In genomic region chr2:235206980-235207579, GRCh38 we compare ENCODE assay signal across 12 cellular contexts.
DNase-seq lines count a peak whose midpoint lies in the region; ATAC-seq and TF ChIP-seq lines count a peak whose summit lies in the region.
"Had no signal": no experiment of that assay in that cellular context is flagged by ENCODE, and none has a peak within 500 bp of the region (broad histone marks: within the 10 kb centered on the region; RNA-seq: fewer than 3 reads in every experiment).

No MANE protein-coding gene starts in this region.

- no TSS peak for BruUV-seq in OCI-LY7 (replicated peaks; lab: Mats Ljungman, UMichigan)

- no peak overlapping the region for H3K27ac ChIP-seq in OCI-LY7 (ENCODE audit: low read depth, low read length, poor library complexity, severe bottlenecking)
- H3K27ac ChIP-seq: ascending aorta had no signal

- intact Hi-C loops in OCI-LY7 (cut with micrococcal nuclease; ENCODE audit: unreplicated experiment): no loop called here

- peak; percentile 24 for DNase-seq in GM06990 (ENCODE audit: extremely low read depth, insufficient read length)
- DNase-seq in OCI-LY7 (ENCODE audit: low spot score): peak; percentile 42
- no peak for DNase-seq in NCI-H69 (lab: John Stamatoyannopoulos, UW)
- no peak for DNase-seq in ACHN
- DNase-seq in LoVo (ENCODE audit: low spot score): no peak
- DNase-seq in NCI-H2171 treated with DMSO at 0.1 percent for 48 hours (lab: John Stamatoyannopoulos, UW): no peak
- DNase-seq: DMS53, NCI-H524, nephron progenitor cell had no signal

- no peak overlapping the region for H2AFZ ChIP-seq in OCI-LY7 (ENCODE audit: low read length)

- no peaks in the 10 kb centered on the region for H3K4me1 ChIP-seq in OCI-LY7 (ENCODE audit: insufficient read depth, low read length, poor library complexity, severe bottlenecking)
- H3K4me1 ChIP-seq: ascending aorta had no signal

- no peak overlapping the region for H3K4me2 ChIP-seq in OCI-LY7 (ENCODE audit: low read length)

- H3K36me3 ChIP-seq in GM06990 (ENCODE audit: control insufficient read depth, insufficient read depth, low read length): no peaks in the 10 kb centered on the region
- no peaks in the 10 kb centered on the region for H3K36me3 ChIP-seq in OCI-LY7 (ENCODE audit: insufficient read depth, low read length)
- H3K36me3 ChIP-seq: ascending aorta had no signal

- POLR2A ChIA-PET in OCI-LY7 (lab: Charles Lee): no interaction called here

- H3K9me3 ChIP-seq in OCI-LY7 (ENCODE audit: low read length): no peaks in the 10 kb centered on the region
- H3K9me3 ChIP-seq: ascending aorta had no signal

- in situ Hi-C loops in ACHN (cut with HindIII; ENCODE audit: low pct_ligation_motif_present, low pct_unique_long_range_greater_than_20kb, low sequenced_read_pairs): no loop called here

- H3K9me2 ChIP-seq in OCI-LY7 (ENCODE audit: insufficient read depth, low read length): no peaks in the 10 kb centered on the region

- H4K20me1 ChIP-seq in OCI-LY7 (ENCODE audit: insufficient read depth, low read length): no peaks in the 10 kb centered on the region

- H3K27me3 ChIP-seq in GM06990 (replicated peaks; ENCODE audit: control insufficient read depth, insufficient read depth, low read length): no peaks in the 10 kb centered on the region; the same call in 1 of the 2 replicates
- H3K27me3 ChIP-seq: ascending aorta had no signal

- H3K4me3 ChIP-seq in GM06990 (replicated peaks; ENCODE audit: low read depth, low read length) (no peak overlapping the region), OCI-LY7 (ENCODE audit: low read depth, low read length, poor library complexity, severe bottlenecking) (no peak overlapping the region)
- H3K4me3 ChIP-seq: ascending aorta had no signal

- CTCF ChIA-PET in OCI-LY7 (lab: Charles Lee; ENCODE audit: unreplicated experiment): no interaction called here

- peak; percentile 77 for ATAC-seq in GM19467 (IDR thresholded peaks at IDR 0.05; ENCODE audit: unreplicated experiment)
- peak; percentile 78 for ATAC-seq in HG03066 (IDR thresholded peaks at IDR 0.05; ENCODE audit: low read depth, unreplicated experiment)

- H3K79me2 ChIP-seq in OCI-LY7 (ENCODE audit: insufficient read depth, low read depth, low read length): no peaks in the 10 kb centered on the region

- TF ChIP-seq CTCF in GM06990 (IDR thresholded peaks at IDR 0.05; ENCODE audit: insufficient read depth, low read length, poor library complexity, severe bottlenecking) (no peak), OCI-LY7 (conservative IDR thresholded peaks at IDR 0.05; ENCODE audit: low read length) (no peak)

Comparison
In these comparisons a context has a peak if more than half of its experiments do, and no peak if none do; other contexts are left out.
1. DNase-seq: peak in GM06990 (single experiment) and OCI-LY7 (single experiment); none in NCI-H69 (single experiment), ACHN (single experiment), LoVo (single experiment) and NCI-H2171 treated with DMSO at 0.1 percent for 48 hours (single experiment).